23 cellular contexts compared by ENCODE assay signal in genomic region chr2:203242518-203242917, GRCh38.
"Had no signal": no experiment of that assay in that cellular context is flagged by ENCODE, and none has a peak within 500 bp of the region (broad histone marks: within the 10 kb centered on the region; RNA-seq: fewer than 3 reads in every experiment).

No MANE protein-coding gene starts in this region.

- H3K27ac Mint-ChIP-seq: activated CD8-positive, alpha-beta memory T cell treated with anti-CD3 and anti-CD28 coated beads, Interleukin-2, amount 10 ng/mL, durations not matched to agents 7 days and 5 days; activated T-helper 2 cell treated with anti-CD3 and anti-CD28 coated beads, Interferon-gamma antibody, Interleukin-2, Interleukin-4, amounts not matched to agents 10 μg/mL and 5 μg/mL and 100 μg/mL, durations not matched to agents 14 hours and 24 hours and 36 hours; mesothelial cell of epicardium; stimulated activated effector memory CD8-positive, alpha-beta T cell treated with anti-CD3 and anti-CD28 coated beads, Interleukin-12 subunit alpha, Interleukin-12 subunit beta, amount 100 ng/mL, for 72 hours had no signal

- H3K27me3 Mint-ChIP-seq: activated CD8-positive, alpha-beta memory T cell treated with anti-CD3 and anti-CD28 coated beads, Interleukin-2, amount 10 ng/mL, durations not matched to agents 7 days and 5 days; effector memory CD8-positive, alpha-beta T cell had no signal

- H3K4me3 Mint-ChIP-seq: activated CD8-positive, alpha-beta memory T cell treated with anti-CD3 and anti-CD28 coated beads, Interleukin-2, amount 10 ng/mL, durations not matched to agents 7 days and 5 days; effector memory CD8-positive, alpha-beta T cell; mesothelial cell of epicardium; stimulated activated effector memory CD8-positive, alpha-beta T cell treated with anti-CD3 and anti-CD28 coated beads, Interleukin-12 subunit alpha, Interleukin-12 subunit beta, amount 100 ng/mL, for 72 hours had no signal

- H3K9me3 Mint-ChIP-seq: activated T-helper 2 cell treated with anti-CD3 and anti-CD28 coated beads, Interferon-gamma antibody, Interleukin-2, Interleukin-4, amounts not matched to agents 10 μg/mL and 5 μg/mL and 100 μg/mL, durations not matched to agents 14 hours and 24 hours and 36 hours; effector memory CD8-positive, alpha-beta T cell; mesothelial cell of epicardium; stimulated activated effector memory CD8-positive, alpha-beta T cell treated with anti-CD3 and anti-CD28 coated beads, Interleukin-12 subunit alpha, Interleukin-12 subunit beta, amount 100 ng/mL, for 72 hours had no signal

- DNase-seq: activated CD8-positive, alpha-beta memory T cell treated with anti-CD3 and anti-CD28 coated beads, Interleukin-2, amount 10 ng/mL, durations not matched to agents 7 days and 5 days; activated naive CD4-positive, alpha-beta T cell treated with Interleukin-2 at 50 U/mL for 16 hours; activated T-cell treated with anti-CD3 and anti-CD28 coated beads for 4 hours; aorta; brain microvascular endothelial cell; caudate nucleus; colonic mucosa; dorsolateral prefrontal cortex; effector memory CD8-positive, alpha-beta T cell; glutamatergic neuron; left ventricle myocardium superior; mammary epithelial cell; occipital lobe; small intestine; stimulated activated CD4-positive, alpha-beta T cell treated with anti-CD3 and anti-CD28 coated beads, Interleukin-2, amount 100 ng/mL, for 24 hours; SW 1271; testis; trophoblast cell had no signal

- ATAC-seq: activated CD4-positive, CD25-positive, alpha-beta regulatory T cell treated with anti-CD3 and anti-CD28 coated beads, Interleukin-2, amount 50 U/mL, for 24 hours; activated CD8-positive, alpha-beta memory T cell treated with anti-CD3 and anti-CD28 coated beads, Interleukin-2, amount 10 ng/mL, durations not matched to agents 7 days and 5 days; effector memory CD8-positive, alpha-beta T cell; left ventricle myocardium superior; sciatic nerve; stimulated activated effector memory CD8-positive, alpha-beta T cell treated with anti-CD3 and anti-CD28 coated beads, Interleukin-12 subunit alpha, Interleukin-12 subunit beta, amount 100 ng/mL, for 72 hours had no signal
